ENCODE assay signal across 7 cellular contexts in the genomic region with DNA sequence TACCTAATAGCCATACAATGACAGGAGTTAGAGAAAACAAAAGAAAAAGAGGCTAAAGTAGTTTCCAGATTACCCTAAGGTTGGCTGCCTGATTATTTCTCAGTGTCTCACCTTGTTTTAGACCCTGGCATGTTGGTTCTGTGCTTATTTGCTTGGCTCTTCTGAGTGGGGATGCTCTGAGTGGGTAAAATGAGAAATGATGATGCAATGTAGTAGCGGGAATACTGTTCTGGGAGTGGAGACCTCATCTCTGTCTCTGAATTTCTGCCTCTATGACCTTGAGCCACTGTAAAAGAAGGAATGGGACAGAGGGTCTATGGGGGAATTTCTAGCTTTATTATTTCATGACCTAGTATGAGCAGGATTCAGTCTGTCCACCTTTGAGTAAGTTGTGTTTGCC.
"Had no signal": no experiment of that assay in that cellular context is flagged by ENCODE, and none has a peak within 500 bp of the region (broad histone marks: within the 10 kb centered on the region; RNA-seq: fewer than 3 reads in every experiment).

No MANE protein-coding gene starts in this region.

- H3K4me2 ChIP-seq: KMS-11 had no signal

- H3K36me3 Mint-ChIP-seq: IgD-negative memory B cell had no signal

- H3K9ac ChIP-seq: KMS-11 had no signal

- H3K4me1 Mint-ChIP-seq: IgD-negative memory B cell had no signal

- H3K27me3 Mint-ChIP-seq: IgD-negative memory B cell had no signal

- H3K4me3 Mint-ChIP-seq: IgD-negative memory B cell had no signal

- H3K4me3 ChIP-seq: K562 had no signal

- ATAC-seq: K562 had no signal

- H3K27ac Mint-ChIP-seq: IgD-negative memory B cell had no signal

- FAIRE-seq: HTR-8/SVneo, K562 had no signal

- H3K27ac ChIP-seq: HL-60, KMS-11 had no signal

- DNase-seq: KBM-7, KG1 had no signal
